Comparison of ENCODE assay signal across 33 cellular contexts in genomic region chr16:84339766-84340165, GRCh38. TPM values are rescaled to one million over a fixed set of nuclear protein-coding genes. Genes with fewer than 3 reads are reported as not detected.
"Had no signal": no experiment of that assay in that cellular context is flagged by ENCODE, and none has a peak within 500 bp of the region (broad histone marks: within the 10 kb centered on the region; RNA-seq: fewer than 3 reads in every experiment).

No MANE protein-coding gene starts in this region.

- H3K4me1 ChIP-seq: foreskin keratinocyte, heart right ventricle, psoas muscle, sigmoid colon, spleen, vagina had no signal

- H3K27ac ChIP-seq: esophagus muscularis mucosa, foreskin keratinocyte, gastroesophageal sphincter, heart right ventricle, left lung, psoas muscle, sigmoid colon, spleen, vagina had no signal

- DNase-seq: effector CD8-positive, alpha-beta T cell; heart right ventricle; left cardiac atrium; mesenchymal stem cell; naive B cell; nucleus accumbens; right cardiac atrium; sigmoid colon; spleen; stimulated activated CD4-positive, alpha-beta T cell treated with anti-CD3 and anti-CD28 coated beads, Interleukin-4, amount 100 ng/mL, for 4 hours; stimulated activated naive CD4-positive, alpha-beta T cell; stimulated activated naive CD8-positive, alpha-beta T cell treated with anti-CD3 and anti-CD28 coated beads, Interleukin-15, amount 100 ng/mL, for 72 hours had no signal

- H3K4me1 Mint-ChIP-seq: naive B cell; stimulated activated naive CD8-positive, alpha-beta T cell treated with anti-CD3 and anti-CD28 coated beads, Interleukin-15, amount 100 ng/mL, for 72 hours had no signal

- H3K27me3 ChIP-seq: colonic mucosa, esophagus muscularis mucosa, gastroesophageal sphincter, left lung, sigmoid colon, suprapubic skin, transverse colon, vagina had no signal

- H3K4me3 ChIP-seq: colonic mucosa, esophagus muscularis mucosa, gastroesophageal sphincter, heart right ventricle, left lung, mucosa of descending colon, psoas muscle, sigmoid colon, spleen, suprapubic skin, transverse colon, vagina had no signal

- ATAC-seq: gastroesophageal sphincter; left cardiac atrium; natural killer cell treated with Interleukin-12 subunit alpha and Interleukin-12 subunit beta and Interleukin-15 and Interleukin-18, amount 100 ng/mL, for 72 hours; psoas muscle; right cardiac atrium; stimulated activated naive CD8-positive, alpha-beta T cell treated with anti-CD3 and anti-CD28 coated beads, Interleukin-15, amount 100 ng/mL, for 72 hours had no signal

- H3K4me3 Mint-ChIP-seq: dendritic cell treated with granulocyte-macrophage colony-stimulating factor and Interleukin-4, amounts not matched to agents 40 ng/mL and 50 ng/mL, for 4 days; mesothelial cell of epicardium; naive B cell; natural killer cell treated with Interleukin-12 subunit alpha and Interleukin-12 subunit beta and Interleukin-15 and Interleukin-18, amount 100 ng/mL, for 72 hours; stimulated activated naive CD8-positive, alpha-beta T cell treated with anti-CD3 and anti-CD28 coated beads, Interleukin-15, amount 100 ng/mL, for 72 hours had no signal

- H3K27me3 Mint-ChIP-seq: stimulated activated naive CD8-positive, alpha-beta T cell treated with anti-CD3 and anti-CD28 coated beads, Interleukin-15, amount 100 ng/mL, for 72 hours had no signal

- H3K36me3 ChIP-seq: colonic mucosa, esophagus muscularis mucosa, heart right ventricle, left lung, sigmoid colon, spleen, suprapubic skin, transverse colon, vagina had no signal

- FAIRE-seq: endothelial cell of umbilical vein, islet of Langerhans had no signal

- H3K9me3 ChIP-seq: colonic mucosa, suprapubic skin, vagina had no signal

- H3K9me3 Mint-ChIP-seq: natural killer cell treated with Interleukin-12 subunit alpha and Interleukin-12 subunit beta and Interleukin-15 and Interleukin-18, amount 100 ng/mL, for 72 hours had no signal

- H3K27ac Mint-ChIP-seq: dendritic cell treated with granulocyte-macrophage colony-stimulating factor and Interleukin-4, amounts not matched to agents 40 ng/mL and 50 ng/mL, for 4 days; mesothelial cell of epicardium; natural killer cell treated with Interleukin-12 subunit alpha and Interleukin-12 subunit beta and Interleukin-15 and Interleukin-18, amount 100 ng/mL, for 72 hours; stimulated activated naive CD8-positive, alpha-beta T cell treated with anti-CD3 and anti-CD28 coated beads, Interleukin-15, amount 100 ng/mL, for 72 hours had no signal

RNA-seq across cellular contexts. Expression of gene ATP2C2, which starts 28.6 kb away (rescaled TPM):
- total RNA-seq: endothelial cell of umbilical vein; fibroblast of lung; heart right ventricle; left cardiac atrium; natural killer cell treated with Interleukin-12 subunit alpha and Interleukin-12 subunit beta and Interleukin-15 and Interleukin-18, amount 100 ng/mL, for 72 hours; osteocyte; psoas muscle; renal cortical epithelial cell; right cardiac atrium; skeletal muscle tissue had no signal
- polyA plus RNA-seq: endothelial cell of umbilical vein, fibroblast of lung, right cardiac atrium had no signal

RNA-seq across cellular contexts. Expression of gene WFDC1, which starts 45.1 kb away (rescaled TPM):
- total RNA-seq: endothelial cell of umbilical vein; epithelial cell of proximal tubule; foreskin keratinocyte; lung microvascular endothelial cell; natural killer cell treated with Interleukin-12 subunit alpha and Interleukin-12 subunit beta and Interleukin-15 and Interleukin-18, amount 100 ng/mL, for 72 hours had no signal
- polyA plus RNA-seq: endothelial cell of umbilical vein, foreskin keratinocyte had no signal
